ENCODE assay signal across 21 cellular contexts in the genomic region with DNA sequence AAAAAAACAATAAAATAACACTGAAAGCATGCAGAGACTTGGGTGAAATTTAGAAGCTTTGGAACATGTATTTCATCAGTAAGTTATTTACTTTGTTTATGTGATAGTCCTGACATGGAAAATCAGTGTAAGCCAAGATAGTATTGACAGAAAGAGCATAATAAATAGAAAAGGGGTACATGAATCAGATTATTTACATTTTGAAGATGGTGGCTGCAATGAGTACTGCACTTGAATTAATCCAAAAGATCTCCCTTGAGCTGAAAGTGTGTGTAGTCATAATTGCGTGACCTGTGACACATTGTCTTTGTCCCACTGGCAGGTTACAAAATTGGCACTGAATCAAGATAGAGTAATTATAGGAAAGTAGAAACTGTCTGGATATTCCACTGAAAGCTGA.
DNase-seq lines count a peak whose midpoint lies in the region; FAIRE-seq and TF ChIP-seq lines count a peak whose summit lies in the region.
"Had no signal": no experiment of that assay in that cellular context is flagged by ENCODE, and none has a peak within 500 bp of the region (broad histone marks: within the 10 kb centered on the region; RNA-seq: fewer than 3 reads in every experiment).

No MANE protein-coding gene starts in this region.

- H3K36me3 ChIP-seq in suprapubic skin: no peaks in the 10 kb centered on the region
- H3K36me3 ChIP-seq: left lung, sigmoid colon, upper lobe of right lung had no signal

- TF ChIP-seq POLR2A in H54 (IDR thresholded peaks at IDR 0.05; ENCODE audit: low read depth, low read length) (no peak), suprapubic skin (IDR thresholded peaks at IDR 0.05) (no peak)

- H3K27me3 ChIP-seq in suprapubic skin: no peaks in the 10 kb centered on the region
- H3K27me3 ChIP-seq: left lung, sigmoid colon, upper lobe of right lung had no signal

- H3K4me1 Mint-ChIP-seq in mesothelial cell of epicardium (peaks cover 21% of the 10 kb centered on the region), osteocyte (ENCODE audit: unreplicated experiment) (peaks cover 11% of the 10 kb centered on the region)
- H3K4me1 Mint-ChIP-seq: activated naive CD8-positive, alpha-beta T cell treated with anti-CD3 and anti-CD28 coated beads, Interleukin-2, amount 50 U/mL, for 24 hours; CD14-positive monocyte; nephron progenitor cell had no signal

- TF ChIP-seq CTCF in mesothelial cell of epicardium (IDR thresholded peaks at IDR 0.05; ENCODE audit: unreplicated experiment) (peak; percentile 42), osteocyte (IDR thresholded peaks at IDR 0.05) (no peak), suprapubic skin (IDR thresholded peaks at IDR 0.05) (no peak)

- H3K27ac Mint-ChIP-seq in mesothelial cell of epicardium: no peak overlapping the region
- H3K27ac Mint-ChIP-seq in osteocyte (ENCODE audit: unreplicated experiment): no peak overlapping the region
- H3K27ac Mint-ChIP-seq: activated CD8-positive, alpha-beta T cell treated with anti-CD3 and anti-CD28 coated beads, Interleukin-2, amount 10 ng/mL, durations not matched to agents 7 days and 5 days; activated naive CD8-positive, alpha-beta T cell treated with anti-CD3 and anti-CD28 coated beads, Interleukin-2, amount 50 U/mL, for 24 hours; CD14-positive monocyte; effector memory CD8-positive, alpha-beta T cell; nephron progenitor cell had no signal

- no peaks in the 10 kb centered on the region for H3K4me1 ChIP-seq in suprapubic skin
- H3K4me1 ChIP-seq: left lung, sigmoid colon, upper lobe of right lung had no signal

- H3K36me3 Mint-ChIP-seq in mesothelial cell of epicardium: no peaks in the 10 kb centered on the region
- H3K36me3 Mint-ChIP-seq in osteocyte (ENCODE audit: unreplicated experiment): no peaks in the 10 kb centered on the region
- H3K36me3 Mint-ChIP-seq: CD14-positive monocyte had no signal

- no peaks in the 10 kb centered on the region for H3K9me3 Mint-ChIP-seq in mesothelial cell of epicardium
- H3K9me3 Mint-ChIP-seq in osteocyte (ENCODE audit: unreplicated experiment): no peaks in the 10 kb centered on the region
- H3K9me3 Mint-ChIP-seq: activated naive CD8-positive, alpha-beta T cell treated with anti-CD3 and anti-CD28 coated beads, Interleukin-2, amount 50 U/mL, for 24 hours; CD14-positive monocyte; nephron progenitor cell had no signal

- H3K4me3 Mint-ChIP-seq in mesothelial cell of epicardium (no peak overlapping the region), osteocyte (ENCODE audit: unreplicated experiment) (no peak overlapping the region)
- H3K4me3 Mint-ChIP-seq: activated CD8-positive, alpha-beta T cell treated with anti-CD3 and anti-CD28 coated beads, Interleukin-2, amount 10 ng/mL, durations not matched to agents 7 days and 5 days; activated naive CD8-positive, alpha-beta T cell treated with anti-CD3 and anti-CD28 coated beads, Interleukin-2, amount 50 U/mL, for 24 hours; CD14-positive monocyte; effector memory CD8-positive, alpha-beta T cell; nephron progenitor cell had no signal

- TF ChIP-seq EP300 in suprapubic skin (IDR thresholded peaks at IDR 0.05): no peak

- no peak overlapping the region for H3K4me3 ChIP-seq in suprapubic skin
- H3K4me3 ChIP-seq: left lung, sigmoid colon, upper lobe of right lung had no signal

- WGBS in suprapubic skin: 93% methylated on average over 1 of the region's 1 CpG

- no peaks in the 10 kb centered on the region for H3K9me3 ChIP-seq in suprapubic skin
- H3K9me3 ChIP-seq: left lung, sigmoid colon, upper lobe of right lung had no signal

- H3K27me3 Mint-ChIP-seq in mesothelial cell of epicardium (ENCODE audit: low read depth): no peaks in the 10 kb centered on the region
- H3K27me3 Mint-ChIP-seq in osteocyte (ENCODE audit: unreplicated experiment): no peaks in the 10 kb centered on the region
- H3K27me3 Mint-ChIP-seq: activated naive CD8-positive, alpha-beta T cell treated with anti-CD3 and anti-CD28 coated beads, Interleukin-2, amount 50 U/mL, for 24 hours; effector memory CD8-positive, alpha-beta T cell had no signal

- no peak for FAIRE-seq in H54 (lab: Jason Lieb, UNC)
- FAIRE-seq: G401.6 had no signal

- no peak overlapping the region for H3K27ac ChIP-seq in suprapubic skin
- H3K27ac ChIP-seq: left lung, sigmoid colon, upper lobe of right lung had no signal

- DNase-seq in DMS53 treated with DMSO at 0.1 percent for 48 hours (lab: John Stamatoyannopoulos, UW; ENCODE audit: unreplicated experiment) (peak; percentile 66), NCI-H1105 (lab: John Stamatoyannopoulos, UW) (peak; percentile 43), SHP77 treated with DMSO at 0.1 percent for 48 hours (lab: John Stamatoyannopoulos, UW) (peak; percentile 79), mesothelial cell of epicardium (ENCODE audit: low spot score in 2 of 2, unreplicated experiment in 2 of 2) (no peak), osteocyte (ENCODE audit: extremely low spot score, unreplicated experiment) (no peak), H54 (ENCODE audit: insufficient read length, low spot score) (no peak), suprapubic skin (ENCODE audit: low spot score in 2 of 2) (no peak)
- DNase-seq: activated CD8-positive, alpha-beta T cell treated with anti-CD3 and anti-CD28 coated beads, Interleukin-2, amount 10 ng/mL, durations not matched to agents 7 days and 5 days; activated gamma-delta T cell; activated naive CD8-positive, alpha-beta T cell treated with anti-CD3 and anti-CD28 coated beads, Interleukin-2, amount 50 U/mL, for 24 hours; effector memory CD8-positive, alpha-beta T cell; left lung; NCI-H2081 treated with DMSO at 0.1 percent for 48 hours; NCI-H524 treated with DMSO at 0.1 percent for 48 hours; nephron progenitor cell; posterior cingulate gyrus; sigmoid colon; T1000; upper lobe of right lung had no signal

Comparison
In these comparisons a context has a peak if more than half of its experiments do, and no peak if none do; other contexts are left out.
1. DNase-seq: peak in DMS53 treated with DMSO at 0.1 percent for 48 hours (single experiment), NCI-H1105 (single experiment) and SHP77 treated with DMSO at 0.1 percent for 48 hours (single experiment); none in mesothelial cell of epicardium (0 of 2), osteocyte (single experiment), H54 (single experiment) and suprapubic skin (0 of 2).